1 cellular context compared by ENCODE assay signal in the genomic region with DNA sequence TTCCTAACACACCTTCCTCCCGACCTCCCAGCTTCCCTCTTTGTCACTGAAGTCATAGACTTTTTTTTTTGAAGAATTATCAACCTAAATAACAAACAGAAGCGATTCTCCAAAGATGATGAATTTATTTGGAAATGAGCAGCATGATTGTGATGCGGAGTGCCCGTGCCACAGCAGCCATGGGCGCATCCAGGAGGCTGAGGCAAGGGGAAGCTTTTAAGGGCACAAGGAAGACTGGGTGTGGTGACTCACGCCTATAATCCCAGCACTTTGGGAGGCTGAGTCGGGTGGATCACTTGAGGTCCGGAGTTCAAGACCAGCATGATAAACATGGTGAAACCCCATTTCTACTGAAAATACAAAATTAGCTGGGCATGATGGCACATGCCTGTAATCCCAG.
TF ChIP-seq lines count a peak whose summit lies in the region.

No MANE protein-coding gene starts in this region.

TF ChIP-seq in HepG2, 621 proteins besides CTCF, POLR2A, EP300 and RAD21:
- TF ChIP-seq TBX3 (IDR thresholded peaks at IDR 0.05; ENCODE audit: borderline replicate concordance) (no peak), ZNF292 (CRISPR knock-in tag; IDR thresholded peaks at IDR 0.05; ENCODE audit: borderline replicate concordance, low read depth) (no peak), TCF12 (IDR thresholded peaks at IDR 0.05) (no peak), TCF12 (CRISPR knock-in tag; IDR thresholded peaks at IDR 0.05) (no peak), ZNF670 (CRISPR knock-in tag; IDR thresholded peaks at IDR 0.05; ENCODE audit: borderline replicate concordance) (no peak), ZNF878 (CRISPR knock-in tag; IDR thresholded peaks at IDR 0.05) (no peak), ZNF3 (CRISPR knock-in tag; IDR thresholded peaks at IDR 0.05) (no peak), ZNF329 (CRISPR knock-in tag; IDR thresholded peaks at IDR 0.05; ENCODE audit: low read depth) (no peak), SETDB1 (CRISPR knock-in tag; IDR thresholded peaks at IDR 0.05; ENCODE audit: borderline replicate concordance) (no peak), RBM39 (IDR thresholded peaks at IDR 0.05; ENCODE audit: low read depth, low read length, poor library complexity, severe bottlenecking) (no peak), ZBTB39 (CRISPR knock-in tag; IDR thresholded peaks at IDR 0.05) (no peak), EHMT2 (IDR thresholded peaks at IDR 0.05; ENCODE audit: borderline replicate concordance, low read depth, low read length) (no peak), BCL6 (CRISPR knock-in tag; IDR thresholded peaks at IDR 0.05) (no peak), ARNT (IDR thresholded peaks at IDR 0.05) (no peak), SMYD3 (CRISPR knock-in tag; IDR thresholded peaks at IDR 0.05) (no peak), ZBTB34 (CRISPR knock-in tag; IDR thresholded peaks at IDR 0.05) (no peak), RFX5 (IDR thresholded peaks at IDR 0.05; ENCODE audit: low read depth, low read length) (no peak), CBX5 (CRISPR knock-in tag; IDR thresholded peaks at IDR 0.05; ENCODE audit: borderline replicate concordance) (no peak), JDP2 (CRISPR knock-in tag; IDR thresholded peaks at IDR 0.05; ENCODE audit: borderline replicate concordance) (no peak)
- TF ChIP-seq, protein P1, sequence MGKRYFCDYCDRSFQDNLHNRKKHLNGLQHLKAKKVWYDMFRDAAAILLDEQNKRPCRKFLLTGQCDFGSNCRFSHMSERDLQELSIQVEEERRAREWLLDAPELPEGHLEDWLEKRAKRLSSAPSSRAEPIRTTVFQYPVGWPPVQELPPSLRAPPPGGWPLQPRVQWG (CRISPR knock-in tag; IDR thresholded peaks at IDR 0.05; ENCODE audit: borderline replicate concordance, low read depth), result no peak
- TF ChIP-seq, protein P2, sequence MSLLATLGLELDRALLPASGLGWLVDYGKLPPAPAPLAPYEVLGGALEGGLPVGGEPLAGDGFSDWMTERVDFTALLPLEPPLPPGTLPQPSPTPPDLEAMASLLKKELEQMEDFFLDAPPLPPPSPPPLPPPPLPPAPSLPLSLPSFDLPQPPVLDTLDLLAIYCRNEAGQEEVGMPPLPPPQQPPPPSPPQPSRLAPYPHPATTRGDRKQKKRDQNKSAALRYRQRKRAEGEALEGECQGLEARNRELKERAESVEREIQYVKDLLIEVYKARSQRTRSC (CRISPR knock-in tag; IDR thresholded peaks at IDR 0.05; ENCODE audit: low read depth), result no peak
